Comparison of ENCODE assay signal across 19 cellular contexts in genomic region chr4:74217365-74217764, GRCh38. TPM values are rescaled to one million over a fixed set of nuclear protein-coding genes. Genes with fewer than 3 reads are reported as not detected.
A peak's percentile ranks its signal among the peaks of the same experiment; 100 is the strongest.
DNase-seq lines count a peak whose midpoint lies in the region; ATAC-seq and TF ChIP-seq lines count a peak whose summit lies in the region.
"Had no signal": no experiment of that assay in that cellular context is flagged by ENCODE, and none has a peak within 500 bp of the region (broad histone marks: within the 10 kb centered on the region; RNA-seq: fewer than 3 reads in every experiment).

No MANE protein-coding gene starts in this region.

- no peak overlapping the region for H3K9ac ChIP-seq in HCT116 (ENCODE audit: low read length)
- H3K9ac ChIP-seq: BLaER1 treated with 17β-estradiol and CSF1 and Interleukin-3, amounts not matched to agents 10 nM and 100 nM; parathyroid adenoma had no signal

- intact Hi-C loops in HCT116 (cut with micrococcal nuclease): no loop called here

- no peaks in the 10 kb centered on the region for H3K9me2 ChIP-seq in HCT116 (ENCODE audit: insufficient read depth)

- DNase-seq in HCT116 (ENCODE audit: low read depth, low spot score) (no peak), amniotic epithelial cell (ENCODE audit: low read depth) (peak; percentile 35), fibroblast of mammary gland (ENCODE audit: low read depth) (peak; percentile 65), stromal cell of bone marrow (ENCODE audit: low read depth) (peak; percentile 75), MV-4-11 (lab: John Stamatoyannopoulos, UW) (no peak), NCI-H2081 treated with DMSO at 0.1 percent for 48 hours (lab: John Stamatoyannopoulos, UW) (no peak), Peyer's patch (no peak)
- DNase-seq: activated effector memory CD4-positive, alpha-beta T cell treated with anti-CD3 and anti-CD28 coated beads, Interleukin-2, amount 50 U/mL, for 16 hours; DMS53; dorsolateral prefrontal cortex; foreskin melanocyte; KG1; NCI-H1105 treated with DMSO at 0.1 percent for 48 hours; thyroid gland had no signal

- POLR2A ChIA-PET in HCT116 (lab: Charles Lee): no interaction called here

- H3K4me2 ChIP-seq in HCT116 (ENCODE audit: low read length): 0 out of 2 replicates have a peak overlapping the region, but pooled peaks have one; percentile 0
- H3K4me2 ChIP-seq: BLaER1 treated with 17β-estradiol and CSF1 and Interleukin-3, amounts not matched to agents 10 nM and 100 nM had no signal

- no peak for TF ChIP-seq RAD21 in HCT116 (IDR thresholded peaks at IDR 0.05; ENCODE audit: low read depth)

- no peaks in the 10 kb centered on the region for H4K20me1 ChIP-seq in HCT116 (ENCODE audit: insufficient read depth)
- H4K20me1 ChIP-seq: BLaER1 treated with 17β-estradiol and CSF1 and Interleukin-3, amounts not matched to agents 10 nM and 100 nM had no signal

- RAD21 ChIA-PET in HCT116 (lab: Charles Lee; ENCODE audit: low non-redundant PET in 1 of 2, low total read pairs in 2 of 2, uncharacterized antibody in 2 of 2, unreplicated experiment in 2 of 2): no interaction called here

- H3K27me3 ChIP-seq in HCT116 (ENCODE audit: insufficient read depth, low read length) (no peaks in the 10 kb centered on the region), Peyer's patch (no peaks in the 10 kb centered on the region)
- H3K27me3 ChIP-seq: ascending aorta; BLaER1 treated with 17β-estradiol and CSF1 and Interleukin-3, amounts not matched to agents 10 nM and 100 nM; dorsolateral prefrontal cortex; thyroid gland had no signal

- H3K9me3 ChIP-seq in HCT116 (ENCODE audit: control insufficient read depth in 1 of 2, insufficient read depth in 1 of 2, low read depth in 1 of 2, low read length in 2 of 2): no peaks in the 10 kb centered on the region
- no peaks in the 10 kb centered on the region for H3K9me3 ChIP-seq in Peyer's patch
- H3K9me3 ChIP-seq: ascending aorta, thyroid gland had no signal

- H3K4me1 ChIP-seq in HCT116 (ENCODE audit: control insufficient read depth in 1 of 2, insufficient read depth in 2 of 2, low read length in 2 of 2) (peaks cover 2 to 31% of the 10 kb centered on the region in 2 experiments; a peak in 2 of 4 replicates), Peyer's patch (no peaks in the 10 kb centered on the region)
- H3K4me1 ChIP-seq: ascending aorta, thyroid gland had no signal

- H3K36me3 ChIP-seq in HCT116 (ENCODE audit: control insufficient read depth in 1 of 2, insufficient read depth in 2 of 2, low read length in 2 of 2): no peaks in the 10 kb centered on the region
- no peaks in the 10 kb centered on the region for H3K36me3 ChIP-seq in Peyer's patch
- H3K36me3 ChIP-seq: ascending aorta, thyroid gland had no signal

- CTCF ChIA-PET in HCT116 (lab: Charles Lee): no interaction called here

- H2AFZ ChIP-seq in HCT116 (ENCODE audit: low read depth, low read length, poor library complexity, severe bottlenecking): no peak overlapping the region
- H2AFZ ChIP-seq: parathyroid adenoma had no signal

- no TSS peak for BruUV-seq in HCT116 (replicated peaks; lab: Mats Ljungman, UMichigan)

- H3K27ac ChIP-seq in HCT116 (ENCODE audit: low read depth, low read length) (no peak overlapping the region), Peyer's patch (no peak overlapping the region)
- H3K27ac ChIP-seq: ascending aorta; BLaER1 treated with 17β-estradiol and CSF1 and Interleukin-3, amounts not matched to agents 10 nM and 100 nM; dorsolateral prefrontal cortex; parathyroid adenoma; skin epidermis; thyroid gland had no signal

- no peak overlapping the region for H3K4me3 ChIP-seq in HCT116 (replicated peaks in 1 of 2; ENCODE audit: low read depth in 1 of 2, low read length in 2 of 2)
- H3K4me3 ChIP-seq in fibroblast of mammary gland (ENCODE audit: control insufficient read depth, low read depth, low read length): no peak overlapping the region
- H3K4me3 ChIP-seq in Peyer's patch: no peak overlapping the region
- H3K4me3 ChIP-seq: ascending aorta; BLaER1 treated with 17β-estradiol and CSF1 and Interleukin-3, amounts not matched to agents 10 nM and 100 nM; dorsolateral prefrontal cortex; skin epidermis; thyroid gland had no signal

- H3K79me2 ChIP-seq in HCT116 (ENCODE audit: insufficient read depth, low read length): no peaks in the 10 kb centered on the region
- H3K79me2 ChIP-seq: parathyroid adenoma had no signal

- no peak for TF ChIP-seq POLR2A in HCT116 (IDR thresholded peaks at IDR 0.05; ENCODE audit: borderline replicate concordance, extremely low read depth, insufficient read depth, insufficient read length)
- TF ChIP-seq POLR2A in Peyer's patch (IDR thresholded peaks at IDR 0.05): no peak

- ATAC-seq in HCT116: no peak
- ATAC-seq: left lobe of liver had no signal

- no peak for TF ChIP-seq CTCF in HCT116 (IDR thresholded peaks at IDR 0.05 in 2 of 3, conservative IDR thresholded peaks at IDR 0.05 in 1 of 3; ENCODE audit: borderline replicate concordance in 1 of 3, insufficient read depth in 1 of 3, low read depth in 2 of 3, low read length in 2 of 3)
- TF ChIP-seq CTCF in fibroblast of mammary gland (conservative IDR thresholded peaks at IDR 0.05; ENCODE audit: control insufficient read depth, insufficient read depth, low read depth, low read length): no peak
- TF ChIP-seq CTCF in Peyer's patch (IDR thresholded peaks at IDR 0.05): no peak

TF ChIP-seq in HCT116, 20 proteins besides CTCF, POLR2A, EP300 and RAD21:
- TF ChIP-seq YY1 (IDR thresholded peaks at IDR 0.05; ENCODE audit: extremely low read depth, insufficient replicate concordance, low read depth, low read length) (no peak), CEBPB (IDR thresholded peaks at IDR 0.05; ENCODE audit: low read depth) (0 out of 2 replicates have a peak, but pooled peaks have one; percentile 8), SP1 (IDR thresholded peaks at IDR 0.05; ENCODE audit: low read depth) (peak; percentile 28; the same call in 1 of the 2 replicates), ATF3 (IDR thresholded peaks at IDR 0.05) (no peak), POLR2AphosphoS5 (IDR thresholded peaks at IDR 0.05; ENCODE audit: low read depth, low read length) (no peak), SIN3A (IDR thresholded peaks at IDR 0.05; ENCODE audit: low read depth) (no peak), FOSL1 (IDR thresholded peaks at IDR 0.05; ENCODE audit: low read depth) (peak; percentile 62), EZH2 (IDR thresholded peaks at IDR 0.05) (no peak)
- TF ChIP-seq, protein P1, sequence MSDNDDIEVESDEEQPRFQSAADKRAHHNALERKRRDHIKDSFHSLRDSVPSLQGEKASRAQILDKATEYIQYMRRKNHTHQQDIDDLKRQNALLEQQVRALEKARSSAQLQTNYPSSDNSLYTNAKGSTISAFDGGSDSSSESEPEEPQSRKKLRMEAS (IDR thresholded peaks at IDR 0.05): 0 out of 2 replicates have a peak, but pooled peaks have one; percentile 15
- TF ChIP-seq, protein P2, sequence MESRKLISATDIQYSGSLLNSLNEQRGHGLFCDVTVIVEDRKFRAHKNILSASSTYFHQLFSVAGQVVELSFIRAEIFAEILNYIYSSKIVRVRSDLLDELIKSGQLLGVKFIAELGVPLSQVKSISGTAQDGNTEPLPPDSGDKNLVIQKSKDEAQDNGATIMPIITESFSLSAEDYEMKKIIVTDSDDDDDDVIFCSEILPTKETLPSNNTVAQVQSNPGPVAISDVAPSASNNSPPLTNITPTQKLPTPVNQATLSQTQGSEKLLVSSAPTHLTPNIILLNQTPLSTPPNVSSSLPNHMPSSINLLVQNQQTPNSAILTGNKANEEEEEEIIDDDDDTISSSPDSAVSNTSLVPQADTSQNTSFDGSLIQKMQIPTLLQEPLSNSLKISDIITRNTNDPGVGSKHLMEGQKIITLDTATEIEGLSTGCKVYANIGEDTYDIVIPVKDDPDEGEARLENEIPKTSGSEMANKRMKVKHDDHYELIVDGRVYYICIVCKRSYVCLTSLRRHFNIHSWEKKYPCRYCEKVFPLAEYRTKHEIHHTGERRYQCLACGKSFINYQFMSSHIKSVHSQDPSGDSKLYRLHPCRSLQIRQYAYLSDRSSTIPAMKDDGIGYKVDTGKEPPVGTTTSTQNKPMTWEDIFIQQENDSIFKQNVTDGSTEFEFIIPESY (IDR thresholded peaks at IDR 0.05; ENCODE audit: extremely low read depth, insufficient replicate concordance, low read length): no peak

RNA-seq across cellular contexts. Expression of gene MTHFD2L, which starts 59.4 kb away (rescaled TPM):
- total RNA-seq in HCT116 (2021; ENCODE audit: unreplicated experiment): 15.0 TPM
- polyA plus RNA-seq in HCT116 (2012): 2.8 and 4.4 TPM in 2 replicates
- 10 to 100 TPM; 11.8 to 17.1 (median 14.9) TPM for total RNA-seq in Peyer's patch
- total RNA-seq: ascending aorta had no signal

Comparison
In these comparisons a context has a peak if more than half of its experiments do, and no peak if none do; other contexts are left out.
1. DNase-seq: peak in amniotic epithelial cell (single experiment), fibroblast of mammary gland (single experiment) and stromal cell of bone marrow (single experiment); none in HCT116 (single experiment), MV-4-11 (single experiment), NCI-H2081 treated with DMSO at 0.1 percent for 48 hours (single experiment) and Peyer's patch (0 of 3).